In the genomic region with DNA sequence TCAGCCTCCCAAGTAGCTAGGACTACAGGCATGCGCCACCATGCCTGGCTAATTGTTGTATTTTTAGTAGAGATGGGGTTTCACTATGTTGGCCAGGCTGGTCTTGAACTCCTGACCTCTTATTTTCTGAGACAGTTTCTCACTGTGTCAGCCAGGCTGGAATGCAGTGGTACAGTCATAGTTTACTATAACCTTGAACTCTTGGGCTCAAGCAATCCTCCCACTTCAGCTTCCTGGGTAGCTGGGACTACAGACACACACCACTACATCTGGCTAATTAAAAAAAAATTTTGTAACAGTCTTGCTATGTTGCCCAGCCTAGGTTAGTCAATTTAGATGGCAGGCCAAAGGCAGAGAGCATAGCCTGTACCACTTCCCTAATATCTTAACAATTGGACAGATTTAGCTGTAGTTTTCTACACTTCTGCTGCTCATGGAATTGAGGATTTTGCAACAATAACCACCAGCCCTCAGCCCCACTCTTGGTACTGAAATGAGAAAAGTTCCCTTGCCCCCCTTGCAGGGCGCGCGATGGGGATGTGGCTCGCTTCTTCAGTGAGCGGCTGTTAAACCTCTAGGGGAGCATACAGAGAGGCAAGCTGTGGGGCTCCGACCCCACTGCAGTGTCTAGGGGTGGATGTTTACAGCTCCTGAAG, we compare ENCODE assay signal across 1 cellular context.
TF ChIP-seq lines count a peak whose summit lies in the region.

No MANE protein-coding gene starts in this region.

TF ChIP-seq in K562, 482 proteins besides CTCF, POLR2A, EP300 and RAD21 (continued from another document):
- no peak for TF ChIP-seq PBX2 (CRISPR knock-in tag; IDR thresholded peaks at IDR 0.05; ENCODE audit: low read depth)
- no peak for TF ChIP-seq PBX2 (tag; conservative IDR thresholded peaks at IDR 0.05; ENCODE audit: low read depth)
- no peak for TF ChIP-seq MAFK (IDR thresholded peaks at IDR 0.05; ENCODE audit: low read length)
TF ChIP-seq in K562: peak in this region for 0.
